In genomic region chr4:183430317-183430986, GRCh38 we compare ENCODE assay signal across 9 cellular contexts. TPM values are rescaled to one million over a fixed set of nuclear protein-coding genes. Genes with fewer than 3 reads are reported as not detected.
DNase-seq lines count a peak whose midpoint lies in the region; ATAC-seq and TF ChIP-seq lines count a peak whose summit lies in the region.
"Had no signal": no experiment of that assay in that cellular context is flagged by ENCODE, and none has a peak within 500 bp of the region (broad histone marks: within the 10 kb centered on the region; RNA-seq: fewer than 3 reads in every experiment).

No MANE protein-coding gene starts in this region.

- peaks cover 8% of the 10 kb centered on the region in 2 donors for H3K27me3 Mint-ChIP-seq in stimulated activated naive B cell treated with anti-CD40 and anti-IgM and Interleukin-4, amounts not matched to agents 10 μg/mL and 1 μg/mL and 100 μg/mL, for 72 hours

- H3K9me3 Mint-ChIP-seq in stimulated activated naive B cell treated with anti-CD40 and anti-IgM and Interleukin-4, amounts not matched to agents 10 μg/mL and 1 μg/mL and 100 μg/mL, for 72 hours, result no peaks in the 10 kb centered on the region

- peaks cover 2 to 6% of the 10 kb centered on the region in 2 donors for H3K4me1 Mint-ChIP-seq in stimulated activated naive B cell treated with anti-CD40 and anti-IgM and Interleukin-4, amounts not matched to agents 10 μg/mL and 1 μg/mL and 100 μg/mL, for 72 hours

- no peak for TF ChIP-seq POLR2A in GM18505 (IDR thresholded peaks at IDR 0.05; ENCODE audit: borderline replicate concordance, extremely low read depth, insufficient read depth, insufficient read length)

- no peaks in the 10 kb centered on the region for H3K36me3 Mint-ChIP-seq in stimulated activated naive B cell treated with anti-CD40 and anti-IgM and Interleukin-4, amounts not matched to agents 10 μg/mL and 1 μg/mL and 100 μg/mL, for 72 hours

- H3K4me3 ChIP-seq in left ventricle myocardium inferior, result no peak overlapping the region
- H3K4me3 ChIP-seq: A549 had no signal

- H3K27ac Mint-ChIP-seq in stimulated activated naive B cell treated with anti-CD40 and anti-IgM and Interleukin-4, amounts not matched to agents 10 μg/mL and 1 μg/mL and 100 μg/mL, for 72 hours, result peak overlapping the region; percentile 77

- no peak for DNase-seq in activated CD4-positive, CD25-positive, alpha-beta regulatory T cell treated with anti-CD3 and anti-CD28 coated beads, Interleukin-2, amount 50 U/mL, for 72 hours
- peak; percentile 12 for DNase-seq in activated effector memory CD4-positive, alpha-beta T cell treated with Interleukin-2 at 50 U/mL for 16 hours
- DNase-seq in left ventricle myocardium inferior (no peak), RPMI8226 (no peak)
- no peak for DNase-seq in stimulated activated naive B cell treated with anti-CD40 and anti-IgM and Interleukin-4, amounts not matched to agents 10 μg/mL and 1 μg/mL and 100 μg/mL, for 72 hours

- H3K4me3 Mint-ChIP-seq in stimulated activated naive B cell treated with anti-CD40 and anti-IgM and Interleukin-4, amounts not matched to agents 10 μg/mL and 1 μg/mL and 100 μg/mL, for 72 hours, result no peak overlapping the region

- intact Hi-C loops in left ventricle myocardium inferior (cut with micrococcal nuclease), result no loop called here

- H3K27me3 ChIP-seq in left ventricle myocardium inferior (ENCODE audit: low read depth), result no peaks in the 10 kb centered on the region

- TF ChIP-seq CTCF in left ventricle myocardium inferior (IDR thresholded peaks at IDR 0.05; ENCODE audit: borderline replicate concordance), result no peak

- peak overlapping the region; percentile 34 for H3K27ac ChIP-seq in left ventricle myocardium inferior (replicated peaks)
- H3K27ac ChIP-seq: A549 had no signal

- H3K36me3 ChIP-seq in left ventricle myocardium inferior, result no peaks in the 10 kb centered on the region

- H3K4me1 ChIP-seq in left ventricle myocardium inferior, result peaks cover 7% of the 10 kb centered on the region
- H3K4me1 ChIP-seq: A549 had no signal

- H3K9me3 ChIP-seq in left ventricle myocardium inferior (replicated peaks), result no peaks in the 10 kb centered on the region
- H3K9me3 ChIP-seq: A549 had no signal

- peak; percentile 65 to 72 for ATAC-seq in activated CD4-positive, CD25-positive, alpha-beta regulatory T cell treated with anti-CD3 and anti-CD28 coated beads, Interleukin-2, amount 50 U/mL, for 24 hours
- ATAC-seq in stimulated activated naive B cell treated with anti-CD40 and anti-IgM and Interleukin-4, amounts not matched to agents 10 μg/mL and 1 μg/mL and 100 μg/mL, for 72 hours (replicated peaks), result no peak
- ATAC-seq in GM18519 (IDR thresholded peaks at IDR 0.05; ENCODE audit: low FRiP score, unreplicated experiment) (no peak), GM18505 (IDR thresholded peaks at IDR 0.05; ENCODE audit: unreplicated experiment) (no peak)

RNA-seq across cellular contexts. Expression of gene CDKN2AIP, which starts 14.0 kb away (rescaled TPM):
- 8.5 TPM for total RNA-seq in left ventricle myocardium inferior

Comparison
In these comparisons a context has a peak if more than half of its experiments do, and no peak if none do; other contexts are left out.
1. ATAC-seq: peak in activated CD4-positive, CD25-positive, alpha-beta regulatory T cell treated with anti-CD3 and anti-CD28 coated beads, Interleukin-2, amount 50 U/mL, for 24 hours (2 of 2); none in stimulated activated naive B cell treated with anti-CD40 and anti-IgM and Interleukin-4, amounts not matched to agents 10 μg/mL and 1 μg/mL and 100 μg/mL, for 72 hours (0 of 2), GM18519 (single experiment) and GM18505 (single experiment).